1 cellular context compared by ENCODE assay signal in the genomic region with DNA sequence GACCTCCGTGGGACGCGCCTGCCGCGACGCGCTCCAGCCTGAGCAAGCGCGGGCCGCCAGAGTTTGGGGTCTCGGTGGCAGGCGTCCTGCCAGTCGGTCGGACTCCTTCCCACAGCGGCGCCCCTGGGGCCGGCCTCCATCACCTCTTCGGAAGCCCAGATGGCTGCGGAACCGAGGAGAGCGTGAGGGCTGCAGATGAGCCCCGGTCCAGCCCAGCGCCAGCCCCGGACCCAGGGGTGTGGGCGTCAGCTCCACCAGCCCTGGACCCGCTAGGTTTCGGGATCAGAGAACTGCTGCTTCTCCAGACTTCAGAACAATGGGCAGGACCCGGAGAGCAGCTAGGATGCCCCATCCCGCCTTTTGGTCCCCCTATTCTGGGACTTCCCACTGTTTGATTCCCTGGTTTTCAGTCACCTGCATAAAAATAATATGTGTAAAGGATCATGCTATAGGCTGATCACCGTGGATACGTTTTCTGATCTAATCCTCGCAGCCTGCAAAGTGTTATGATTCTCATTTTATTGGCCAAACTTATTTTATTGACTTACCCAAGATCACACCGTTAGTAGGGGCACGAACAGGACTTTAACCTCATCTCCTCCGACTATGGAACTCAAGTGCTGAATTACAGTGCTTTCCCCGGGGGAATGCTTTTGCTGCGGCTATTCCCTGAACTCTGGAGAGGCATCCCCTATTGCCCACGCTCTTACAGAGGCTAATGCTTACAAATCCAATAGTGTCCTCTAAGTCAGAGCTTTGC.
TF ChIP-seq lines count a peak whose summit lies in the region.

No MANE protein-coding gene starts in this region.

TF ChIP-seq in IMR-90, 13 proteins besides CTCF, POLR2A, EP300 and RAD21:
- TF ChIP-seq MXI1 (IDR thresholded peaks at IDR 0.05; ENCODE audit: borderline replicate concordance, low read depth, low read length) (no peak), RFX5 (IDR thresholded peaks at IDR 0.05; ENCODE audit: low read depth, low read length) (no peak), CEBPB (IDR thresholded peaks at IDR 0.05; ENCODE audit: low read depth, low read length) (no peak), FOS (IDR thresholded peaks at IDR 0.05; ENCODE audit: low read depth, low read length) (no peak), CHD1 (IDR thresholded peaks at IDR 0.05; ENCODE audit: low read depth, low read length) (no peak)
